ENCODE assay signal across 8 cellular contexts in the genomic region with DNA sequence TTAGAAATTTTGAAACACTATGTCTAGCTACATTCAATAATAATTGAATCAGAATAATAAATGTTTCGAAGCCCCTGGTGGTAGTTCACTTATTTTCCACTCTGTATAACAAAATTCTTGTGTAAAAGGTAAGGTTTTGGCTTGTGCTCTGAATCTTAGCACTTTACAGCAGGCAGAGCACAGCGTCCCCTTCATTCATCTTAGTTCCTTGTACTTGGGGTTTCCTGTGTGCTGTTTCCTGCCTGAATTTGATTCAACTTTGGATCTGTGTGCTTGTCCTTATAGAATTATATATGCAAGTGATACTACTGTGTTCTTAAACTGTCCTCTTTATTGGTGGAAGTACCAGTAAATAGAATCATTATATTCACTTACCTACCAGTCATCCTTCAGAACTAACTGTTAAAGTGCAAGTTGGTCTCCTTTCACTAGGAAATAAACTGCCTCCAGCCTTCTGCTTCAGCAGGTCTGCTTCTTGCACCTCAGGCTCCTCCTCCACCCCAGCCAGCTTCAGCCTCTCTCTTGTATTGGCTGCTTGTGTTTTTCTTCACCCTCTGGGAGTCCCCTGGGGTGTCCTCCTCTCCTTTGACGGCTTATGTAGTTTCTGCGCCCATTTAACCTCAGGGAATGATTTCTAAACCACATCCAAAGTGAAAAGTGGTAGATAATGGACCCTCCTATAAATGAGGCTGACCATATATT. TPM values are rescaled to one million over a fixed set of nuclear protein-coding genes. Genes with fewer than 3 reads are reported as not detected.
DNase-seq lines count a peak whose midpoint lies in the region; TF ChIP-seq lines count a peak whose summit lies in the region.

No MANE protein-coding gene starts in this region.

- H3K9me3 ChIP-seq in HUES64 (ENCODE audit: insufficient read depth, low read depth, low read length) (no peaks in the 10 kb centered on the region), muscle layer of duodenum (ENCODE audit: control insufficient read depth in 1 of 2, low read length in 2 of 2) (no peaks in the 10 kb centered on the region)

- H3K4me1 ChIP-seq in HUES64 (ENCODE audit: insufficient read depth, low read length): peaks cover 42% of the 10 kb centered on the region
- peaks cover 4 to 23% of the 10 kb centered on the region in 2 donors for H3K4me1 ChIP-seq in muscle layer of duodenum (ENCODE audit: control insufficient read depth in 1 of 2, insufficient read depth in 2 of 2, low read length in 2 of 2)

- no peak overlapping the region for H3K27ac Mint-ChIP-seq in progenitor cell of endocrine pancreas

- no peaks in the 10 kb centered on the region for H3K36me3 ChIP-seq in HUES64 (ENCODE audit: insufficient read depth, low read length)
- no peaks in the 10 kb centered on the region for H3K36me3 ChIP-seq in muscle layer of duodenum (ENCODE audit: control insufficient read depth in 1 of 2, insufficient read depth in 2 of 2, low read length in 2 of 2)

- CTCF ChIA-PET in GM10248 (lab: Yijun Ruan, JAX): interaction anchor here (1.0 kb wide), 1 partner anchor 60 kb away, joined by 3 read pairs; no protein-coding TSS in a partner anchor

- no peaks in the 10 kb centered on the region for H3K9me3 Mint-ChIP-seq in progenitor cell of endocrine pancreas (ENCODE audit: low read depth)

- H3K4me3 ChIP-seq in HUES64 (ENCODE audit: low read length) (0 out of 2 replicates have a peak overlapping the region, but pooled peaks have one; percentile 2), muscle layer of duodenum (ENCODE audit: low read depth in 1 of 2, low read length in 2 of 2) (no peak overlapping the region)

- TF ChIP-seq CTCF in progenitor cell of endocrine pancreas (IDR thresholded peaks at IDR 0.05; ENCODE audit: unreplicated experiment): no peak
- no peak for TF ChIP-seq CTCF in GM10248 (IDR thresholded peaks at IDR 0.05; ENCODE audit: control extremely low read depth, extremely low read depth, low read depth, missing control alignments)

- peak; percentile 75 for DNase-seq in Daoy (ENCODE audit: low read depth)
- DNase-seq in cerebellar cortex (ENCODE audit: low spot score): peak; percentile 39
- DNase-seq in HK-2 (ENCODE audit: unreplicated experiment): no peak
- DNase-seq in progenitor cell of endocrine pancreas (ENCODE audit: low spot score, unreplicated experiment): no peak
- DNase-seq in hepatic stellate cell (ENCODE audit: low spot score): no peak
- no peak for DNase-seq in GM10248 (ENCODE audit: extremely low spot score)

- no peaks in the 10 kb centered on the region for H3K4me1 Mint-ChIP-seq in progenitor cell of endocrine pancreas (ENCODE audit: low read depth)

- H3K27me3 ChIP-seq in HUES64 (ENCODE audit: insufficient read depth, low read length) (no peaks in the 10 kb centered on the region), muscle layer of duodenum (ENCODE audit: low read depth, low read length) (no peaks in the 10 kb centered on the region)

- peak overlapping the region; percentile 83 for H3K27ac ChIP-seq in HUES64 (ENCODE audit: low read depth, low read length)
- peak overlapping the region; percentile 88 for H3K27ac ChIP-seq in muscle layer of duodenum (ENCODE audit: low read length)

- POLR2A ChIA-PET in GM10248 (lab: Yijun Ruan, JAX): no interaction called here

- peaks cover 9% of the 10 kb centered on the region for H3K36me3 Mint-ChIP-seq in progenitor cell of endocrine pancreas (ENCODE audit: insufficient read depth)

- WGBS in HUES64: 16% methylated on average over 3 of the region's 4 CpGs

- H3K9ac ChIP-seq in HUES64 (ENCODE audit: low read depth, low read length): peak overlapping the region; percentile 2; the same call in 1 of the 2 replicates

- H3K27me3 Mint-ChIP-seq in progenitor cell of endocrine pancreas: no peaks in the 10 kb centered on the region

- H3K4me3 Mint-ChIP-seq in progenitor cell of endocrine pancreas (ENCODE audit: low read depth): no peak overlapping the region

RNA-seq across cellular contexts. Expression of a gene that starts 28.8 kb away (rescaled TPM):
- 69.4 and 117 TPM in 2 replicates for total RNA-seq in Daoy (2014; rRNA removed; shearing (Covaris generic))
- polyA plus RNA-seq in HUES64 (2013, experiment 1 of 2): 14.5 TPM
- polyA plus RNA-seq in HUES64 (2013, experiment 2 of 2): 16.9 TPM
- 171 and 174 TPM in 2 replicates for total RNA-seq in progenitor cell of endocrine pancreas

Comparison
In these comparisons a context has a peak if more than half of its experiments do, and no peak if none do; other contexts are left out.
1. DNase-seq: peak in Daoy (single experiment) and cerebellar cortex (single experiment); none in HK-2 (single experiment), progenitor cell of endocrine pancreas (single experiment), hepatic stellate cell (single experiment) and GM10248 (single experiment).